ENCODE assay signal across 33 cellular contexts in genomic region chr6:162358625-162359024, GRCh38.
"Had no signal": no experiment of that assay in that cellular context is flagged by ENCODE, and none has a peak within 500 bp of the region (broad histone marks: within the 10 kb centered on the region; RNA-seq: fewer than 3 reads in every experiment).

No MANE protein-coding gene starts in this region.

- H3K27ac ChIP-seq: adrenal gland, ascending aorta, body of pancreas, brain microvascular endothelial cell, breast epithelium had no signal

- H3K9me3 ChIP-seq: adrenal gland, ascending aorta, body of pancreas, breast epithelium had no signal

- H3K4me1 ChIP-seq: adrenal gland, ascending aorta, breast epithelium had no signal

- ATAC-seq: activated naive CD4-positive, alpha-beta T cell treated with anti-CD3 and anti-CD28 coated beads, Interleukin-2, amount 50 U/mL, for 72 hours; activated naive CD8-positive, alpha-beta T cell treated with anti-CD3 and anti-CD28 coated beads, Interleukin-2, amount 50 U/mL, for 24 hours; activated T-cell treated with anti-CD3 and anti-CD28 coated beads, Interleukin-2, amount 50 U/mL, for 4 hours; activated T-cell treated with anti-CD3 and anti-CD28 coated beads, Interleukin-2, amount 50 U/mL, for 72 hours; activated T-helper 17 cell treated with anti-CD3 and anti-CD28 coated beads, Interleukin-2, amount 50 U/mL, for 72 hours; body of pancreas had no signal

- FAIRE-seq: astrocyte, bronchial epithelial cell had no signal

- DNase-seq: activated effector memory CD4-positive, alpha-beta T cell treated with anti-CD3 and anti-CD28 coated beads, Interleukin-2, amount 50 U/mL, for 16 hours; activated effector memory CD4-positive, alpha-beta T cell treated with Interleukin-2 at 50 U/mL for 16 hours; activated gamma-delta T cell; activated gamma-delta T cell treated with Interleukin-2 at 50 U/mL for 16 hours; activated naive CD4-positive, alpha-beta T cell; activated naive CD4-positive, alpha-beta T cell treated with anti-CD3 and anti-CD28 coated beads for 36 hours; activated naive CD4-positive, alpha-beta T cell treated with anti-CD3 and anti-CD28 coated beads, Interleukin-2, amount 10 ng/mL, durations not matched to agents 7 days and 5 days; activated naive CD4-positive, alpha-beta T cell treated with anti-CD3 and anti-CD28 coated beads, Interleukin-2, amount 50 U/mL, for 16 hours; activated naive CD4-positive, alpha-beta T cell treated with Interleukin-2 at 50 U/mL for 16 hours; activated naive CD8-positive, alpha-beta T cell treated with anti-CD3 and anti-CD28 coated beads for 36 hours; activated naive CD8-positive, alpha-beta T cell treated with anti-CD3 and anti-CD28 coated beads, Interleukin-2, amount 10 ng/mL, durations not matched to agents 7 days and 5 days; activated naive CD8-positive, alpha-beta T cell treated with anti-CD3 and anti-CD28 coated beads, Interleukin-2, amount 50 U/mL, for 24 hours; activated T-cell treated with anti-CD3 and anti-CD28 coated beads, Interleukin-2, amount 50 U/mL, for 1 hour; activated T-cell treated with anti-CD3 and anti-CD28 coated beads, Interleukin-2, amount 50 U/mL, for 24 hours; activated T-cell treated with anti-CD3 and anti-CD28 coated beads, Interleukin-2, amount 50 U/mL, for 4 hours; activated T-cell treated with anti-CD3 and anti-CD28 coated beads, Interleukin-2, amount 50 U/mL, for 48 hours; activated T-cell treated with anti-CD3 and anti-CD28 coated beads, Interleukin-2, amount 50 U/mL, for 72 hours; adrenal gland; amniotic stem cell; amygdala; anterior cingulate cortex; aorta; body of pancreas; brain microvascular endothelial cell; caudate nucleus; central memory CD4-positive, alpha-beta T cell; cerebellar nuclear complex had no signal

- H3K27me3 ChIP-seq: adrenal gland, ascending aorta, body of pancreas, brain microvascular endothelial cell, breast epithelium had no signal

- H3K4me3 ChIP-seq: adrenal gland, ascending aorta, body of pancreas, breast epithelium had no signal

- H3K36me3 ChIP-seq: adrenal gland, ascending aorta, brain microvascular endothelial cell, breast epithelium had no signal
